In genomic region chrX:68750316-68750715, GRCh38 we compare ENCODE assay signal across 9 cellular contexts.
"Had no signal": no experiment of that assay in that cellular context is flagged by ENCODE, and none has a peak within 500 bp of the region (broad histone marks: within the 10 kb centered on the region; RNA-seq: fewer than 3 reads in every experiment).

No MANE protein-coding gene starts in this region.

- H3K4me1 Mint-ChIP-seq: GM23338, H9, IgD-negative memory B cell had no signal

- H3K36me3 Mint-ChIP-seq: IgD-negative memory B cell had no signal

- H3K27ac Mint-ChIP-seq: GM23338, H9, IgD-negative memory B cell had no signal

- H3K27ac ChIP-seq: HL-60 had no signal

- H3K4me3 ChIP-seq: GM23338 had no signal

- DNase-seq: H9, HCEC 1CT, KBM-7 had no signal

- ATAC-seq: GM23338 had no signal

- H3K4me2 ChIP-seq: GM23338 had no signal

- H3K4me3 Mint-ChIP-seq: GM23338, H9, IgD-negative memory B cell had no signal

- FAIRE-seq: H1, H54, HepG2 had no signal
